In genomic region chr15:90671216-90671615, GRCh38 we compare ENCODE assay signal across 27 cellular contexts.
"Had no signal": no experiment of that assay in that cellular context is flagged by ENCODE, and none has a peak within 500 bp of the region (broad histone marks: within the 10 kb centered on the region; RNA-seq: fewer than 3 reads in every experiment).

No MANE protein-coding gene starts in this region.

- H3K4me1 ChIP-seq: prostate gland, testis, transverse colon, vagina had no signal

- H3K27me3 ChIP-seq: ovary, stomach, testis, thyroid gland, transverse colon, upper lobe of left lung, vagina had no signal

- H3K27ac Mint-ChIP-seq: immature natural killer cell; stimulated activated naive B cell treated with anti-CD40 and anti-IgM and Interleukin-4, amounts not matched to agents 10 μg/mL and 1 μg/mL and 100 μg/mL, for 72 hours had no signal

- H3K4me3 ChIP-seq: left ventricle myocardium inferior, lung, mucosa of descending colon, ovary, prostate gland, skin epidermis, stomach, testis, thyroid gland, transverse colon, upper lobe of left lung, vagina had no signal

- DNase-seq: hypothalamus; immature natural killer cell; islet precursor cell; left ventricle myocardium inferior; midbrain; mucosa of descending colon; naive thymus-derived CD4-positive, alpha-beta T cell; ovary; retina; right cardiac atrium; stimulated activated CD4-positive, alpha-beta T cell treated with anti-CD3 and anti-CD28 coated beads, Interleukin-12 subunit alpha, Interleukin-12 subunit beta, amount 100 ng/mL, for 4 hours; stimulated activated CD4-positive, alpha-beta T cell treated with anti-CD3 and anti-CD28 coated beads, Interleukin-15, amount 100 ng/mL, for 24 hours; stimulated activated CD4-positive, alpha-beta T cell treated with anti-CD3 and anti-CD28 coated beads, Interleukin-2, amount 100 ng/mL, for 24 hours; stimulated activated CD4-positive, alpha-beta T cell treated with anti-CD3 and anti-CD28 coated beads, Interleukin-4, amount 100 ng/mL, for 1 hour; stimulated activated naive B cell treated with anti-CD40 and anti-IgM and Interleukin-4, amounts not matched to agents 10 μg/mL and 1 μg/mL and 100 μg/mL, for 72 hours; stimulated activated naive CD8-positive, alpha-beta T cell treated with anti-CD3 and anti-CD28 coated beads, Interleukin-15, Interleukin-2, amounts not matched to agents 100 U/mL and 50 U/mL, for 24 hours; stomach; testis; thyroid gland; transverse colon; upper lobe of left lung had no signal

- ATAC-seq: mucosa of descending colon; naive thymus-derived CD4-positive, alpha-beta T cell; natural killer cell treated with Interleukin-12 subunit alpha and Interleukin-12 subunit beta and Interleukin-15 and Interleukin-18, amount 100 ng/mL, for 72 hours; right cardiac atrium; sciatic nerve; stimulated activated naive B cell treated with anti-CD40 and anti-IgM and Interleukin-4, amounts not matched to agents 10 μg/mL and 1 μg/mL and 100 μg/mL, for 72 hours; stimulated activated naive CD8-positive, alpha-beta T cell treated with anti-CD3 and anti-CD28 coated beads, Interleukin-15, Interleukin-2, amounts not matched to agents 100 U/mL and 50 U/mL, for 24 hours had no signal

- H3K4me3 Mint-ChIP-seq: immature natural killer cell; naive thymus-derived CD4-positive, alpha-beta T cell; natural killer cell treated with Interleukin-12 subunit alpha and Interleukin-12 subunit beta and Interleukin-15 and Interleukin-18, amount 100 ng/mL, for 72 hours; stimulated activated naive B cell treated with anti-CD40 and anti-IgM and Interleukin-4, amounts not matched to agents 10 μg/mL and 1 μg/mL and 100 μg/mL, for 72 hours had no signal

- H3K36me3 ChIP-seq: left ventricle myocardium inferior, ovary, prostate gland, stomach, thyroid gland, transverse colon, upper lobe of left lung, vagina had no signal

- H3K27ac ChIP-seq: left ventricle myocardium inferior, ovary, prostate gland, skin epidermis, stomach, testis, thyroid gland, transverse colon, upper lobe of left lung, vagina had no signal

- H3K9me3 Mint-ChIP-seq: immature natural killer cell; naive thymus-derived CD4-positive, alpha-beta T cell; natural killer cell treated with Interleukin-12 subunit alpha and Interleukin-12 subunit beta and Interleukin-15 and Interleukin-18, amount 100 ng/mL, for 72 hours; stimulated activated naive B cell treated with anti-CD40 and anti-IgM and Interleukin-4, amounts not matched to agents 10 μg/mL and 1 μg/mL and 100 μg/mL, for 72 hours had no signal

- H3K36me3 Mint-ChIP-seq: natural killer cell treated with Interleukin-12 subunit alpha and Interleukin-12 subunit beta and Interleukin-15 and Interleukin-18, amount 100 ng/mL, for 72 hours had no signal
